ENCODE assay signal across 8 cellular contexts in the genomic region with DNA sequence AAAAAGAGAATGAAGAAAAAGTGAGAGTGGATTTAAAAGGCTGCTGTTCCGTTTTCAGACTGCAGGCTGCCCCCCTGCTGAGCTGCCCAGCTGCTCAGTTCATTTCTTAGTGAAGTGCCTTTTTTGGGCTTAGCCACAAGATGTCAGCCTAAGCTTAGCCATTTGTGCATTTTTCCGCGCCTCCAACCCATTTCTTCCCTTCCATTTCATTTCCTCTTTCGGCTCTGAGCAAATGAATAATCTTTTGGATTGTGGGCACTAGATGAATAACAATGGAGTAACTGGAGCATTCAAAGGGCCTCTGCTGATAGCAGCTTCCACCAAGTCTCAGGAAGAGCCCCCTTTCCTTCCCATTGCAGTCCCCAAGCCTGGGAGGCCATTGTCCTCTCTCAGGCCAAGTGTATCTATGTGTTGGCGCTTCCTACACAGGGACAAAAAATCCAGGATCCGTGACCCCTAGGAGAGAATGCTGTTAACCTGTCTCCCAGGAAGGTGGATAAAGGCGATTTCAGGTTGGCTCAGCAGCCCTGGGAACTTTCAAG.
DNase-seq lines count a peak whose midpoint lies in the region; ATAC-seq, FAIRE-seq and TF ChIP-seq lines count a peak whose summit lies in the region.

No MANE protein-coding gene starts in this region.

- 8 to 33% methylated on average over 4 to 7 of the region's 7 CpGs for WGBS in transverse colon (ENCODE audit: low coverage in 1 of 2), 2 donors

- H3K27me3 ChIP-seq in endothelial cell of umbilical vein (ENCODE audit: control insufficient read depth in 2 of 2, insufficient read depth in 2 of 2, low read length in 2 of 2) (peaks cover 2 to 3% of the 10 kb centered on the region in 2 experiments), transverse colon (no peaks in the 10 kb centered on the region)

- ATAC-seq in GM18517 (IDR thresholded peaks at IDR 0.05; ENCODE audit: unreplicated experiment) = peak; percentile 98
- ATAC-seq in HG02884 (IDR thresholded peaks at IDR 0.05; ENCODE audit: unreplicated experiment) = peak; percentile 94

- peak overlapping the region; percentile 45 for H2AFZ ChIP-seq in endothelial cell of umbilical vein (ENCODE audit: low read depth, low read length)

- TF ChIP-seq CTCF in endothelial cell of umbilical vein (IDR thresholded peaks at IDR 0.05; ENCODE audit: extremely low read depth in 1 of 2, insufficient read depth in 1 of 2, low read depth in 1 of 2, low read length in 2 of 2) (peak; percentile 90 to 96), transverse colon (IDR thresholded peaks at IDR 0.05) (peak; percentile 70 to 91 (median 73))

- no peaks in the 10 kb centered on the region for H3K9me1 ChIP-seq in endothelial cell of umbilical vein (replicated peaks; ENCODE audit: control insufficient read depth, extremely low read depth, insufficient read depth, low read length)

- no peak overlapping the region for H3K27ac ChIP-seq in endothelial cell of umbilical vein (ENCODE audit: insufficient read depth, low read depth, low read length)
- H3K27ac ChIP-seq in transverse colon = no peak overlapping the region

- H3K36me3 ChIP-seq in endothelial cell of umbilical vein (ENCODE audit: control insufficient read depth in 2 of 2, extremely low read depth in 1 of 2, insufficient read depth in 2 of 2, low read length in 2 of 2) = no peaks in the 10 kb centered on the region
- no peaks in the 10 kb centered on the region for H3K36me3 ChIP-seq in transverse colon

- H3K9me3 ChIP-seq in endothelial cell of umbilical vein (replicated peaks; ENCODE audit: control insufficient read depth, insufficient read depth, low read length) = no peaks in the 10 kb centered on the region
- no peaks in the 10 kb centered on the region for H3K9me3 ChIP-seq in transverse colon

- DNase-seq in C1 segment of cervical spinal cord (lab: John Stamatoyannopoulos, UW) = peak in 11 of 14 donors; percentile 11 to 66 (median 40)
- peak; percentile 84 for DNase-seq in NCI-H1105 treated with DMSO at 0.1 percent for 48 hours (lab: John Stamatoyannopoulos, UW)
- DNase-seq in SKM-1 treated with dmso at 0.1 percent for 144 hours (lab: John Stamatoyannopoulos, UW; ENCODE audit: unreplicated experiment) = peak; percentile 58
- DNase-seq in endothelial cell of umbilical vein (ENCODE audit: low read depth, low spot score) = peak; percentile 81
- peak; percentile 86 for DNase-seq in midbrain (lab: John Stamatoyannopoulos, UW)
- peak; percentile 44 for DNase-seq in transverse colon

- H3K79me2 ChIP-seq in endothelial cell of umbilical vein (ENCODE audit: control insufficient read depth, insufficient read depth, low read length) = no peaks in the 10 kb centered on the region

- TF ChIP-seq POLR2A in endothelial cell of umbilical vein (IDR thresholded peaks at IDR 0.05; ENCODE audit: low read depth, low read length) (no peak), transverse colon (IDR thresholded peaks at IDR 0.05) (no peak)

- no peak overlapping the region for H3K9ac ChIP-seq in endothelial cell of umbilical vein (replicated peaks; ENCODE audit: extremely low read depth, insufficient read depth, low read length)

- no peak overlapping the region for H3K4me3 ChIP-seq in endothelial cell of umbilical vein (replicated peaks in 1 of 3; ENCODE audit: insufficient read depth in 1 of 3, low read depth in 1 of 3, low read length in 3 of 3)
- no peak overlapping the region for H3K4me3 ChIP-seq in transverse colon

- CTCF ChIA-PET in endothelial cell of umbilical vein (lab: Charles Lee) = interaction anchor here (0.6 to 10.0 kb wide), 32 partner anchors 8 to 1249 kb away, joined by 3 to 299 read pairs (median 5); no protein-coding TSS in a partner anchor

- FAIRE-seq in endothelial cell of umbilical vein (lab: Jason Lieb, UNC) = peak; percentile 92

- in situ Hi-C loops in transverse colon (cut with MboI; ENCODE audit: low pct_ligation_motif_present in 1 of 4, low pct_unique_long_range_greater_than_20kb in 1 of 4, low sequenced_read_pairs in 3 of 4) = loop anchor here in 2 of 4 donors (10.0 kb wide), 2 partner anchors 60 to 180 kb away; no protein-coding TSS in a partner anchor

- intact Hi-C loops in endothelial cell of umbilical vein (cut with micrococcal nuclease) = loop anchor here (1.0 to 5.0 kb wide), 11 partner anchors 41 to 1248 kb away; partner anchors contain the start of gene NDUFAF5
- intact Hi-C loops in transverse colon (cut with DNase I; ENCODE audit: low total_unique reads) = loop anchor here (5.0 kb wide), 1 partner anchor 192 kb away; no protein-coding TSS in a partner anchor

- H3K4me1 ChIP-seq in endothelial cell of umbilical vein (ENCODE audit: control insufficient read depth, extremely low read depth, insufficient read depth, low read length) = peaks cover 29% of the 10 kb centered on the region
- H3K4me1 ChIP-seq in transverse colon = peaks cover 0 to 9% (median 0%) of the 10 kb centered on the region in 4 donors

- no peak overlapping the region for H3K4me2 ChIP-seq in endothelial cell of umbilical vein (ENCODE audit: insufficient read depth, low read length)

- no TSS peak for BruUV-seq in endothelial cell of umbilical vein (replicated peaks; lab: Mats Ljungman, UMichigan)

- POLR2A ChIA-PET in endothelial cell of umbilical vein (lab: Charles Lee) = interaction anchor here (0.6 kb wide), 1 partner anchor 1158 kb away, joined by 9 read pairs; no protein-coding TSS in a partner anchor

- dilution Hi-C loops in endothelial cell of umbilical vein (cut with MboI; ENCODE audit: extremely low pct_ligation_motif_present, low sequenced_read_pairs) = no loop called here

- no peak for TF ChIP-seq EP300 in transverse colon (IDR thresholded peaks at IDR 0.05; ENCODE audit: low read depth)

- H4K20me1 ChIP-seq in endothelial cell of umbilical vein (replicated peaks; ENCODE audit: control insufficient read depth, extremely low read depth, insufficient read depth, low read length) = no peaks in the 10 kb centered on the region

TF ChIP-seq in endothelial cell of umbilical vein, 7 proteins besides CTCF, POLR2A, EP300 and RAD21:
- TF ChIP-seq GATA2 (IDR thresholded peaks at IDR 0.05; ENCODE audit: insufficient read depth, insufficient read length, low read depth, low read length) (no peak), POLR2AphosphoS5 (IDR thresholded peaks at IDR 0.05; ENCODE audit: insufficient read depth, low read depth, low read length) (no peak), FOS (IDR thresholded peaks at IDR 0.05; ENCODE audit: borderline replicate concordance, insufficient read depth, low read length) (no peak), MYC (IDR thresholded peaks at IDR 0.05; ENCODE audit: low read depth, low read length) (no peak), EZH2 (IDR thresholded peaks at IDR 0.05; ENCODE audit: borderline replicate concordance, low read depth, low read length, severe bottlenecking) (no peak), JUN (IDR thresholded peaks at IDR 0.05; ENCODE audit: borderline replicate concordance, insufficient read depth, insufficient read length, low read depth) (no peak)
- TF ChIP-seq, protein P1, sequence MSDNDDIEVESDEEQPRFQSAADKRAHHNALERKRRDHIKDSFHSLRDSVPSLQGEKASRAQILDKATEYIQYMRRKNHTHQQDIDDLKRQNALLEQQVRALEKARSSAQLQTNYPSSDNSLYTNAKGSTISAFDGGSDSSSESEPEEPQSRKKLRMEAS (IDR thresholded peaks at IDR 0.05; ENCODE audit: insufficient read depth, insufficient read length) = no peak
